11 cellular contexts compared by ENCODE assay signal in genomic region chr13:30125422-30126073, GRCh38.
DNase-seq lines count a peak whose midpoint lies in the region; ATAC-seq and TF ChIP-seq lines count a peak whose summit lies in the region.
"Had no signal": no experiment of that assay in that cellular context is flagged by ENCODE, and none has a peak within 500 bp of the region (broad histone marks: within the 10 kb centered on the region; RNA-seq: fewer than 3 reads in every experiment).

No MANE protein-coding gene starts in this region.

- CTCF ChIA-PET in activated CD4-positive, alpha-beta T cell treated with anti-CD3 and anti-CD28 coated beads, Interleukin-2, amount 10 ng/mL, durations not matched to agents 7 days and 5 days (lab: Charles Lee): interaction anchor here (11.2 kb wide), 1 partner anchor 12 kb away, joined by 97 read pairs; no protein-coding TSS in a partner anchor

- no peaks in the 10 kb centered on the region for H3K27me3 Mint-ChIP-seq in chondrocyte (ENCODE audit: low read depth)
- no peaks in the 10 kb centered on the region for H3K27me3 Mint-ChIP-seq in activated CD4-positive, alpha-beta T cell treated with anti-CD3 and anti-CD28 coated beads, Interleukin-2, amount 10 ng/mL, durations not matched to agents 7 days and 5 days

- peaks cover 21% of the 10 kb centered on the region for H3K4me1 Mint-ChIP-seq in chondrocyte (ENCODE audit: low read depth)
- peaks cover 26% of the 10 kb centered on the region for H3K4me1 Mint-ChIP-seq in activated CD4-positive, alpha-beta T cell treated with anti-CD3 and anti-CD28 coated beads, Interleukin-2, amount 10 ng/mL, durations not matched to agents 7 days and 5 days

- H3K4me3 Mint-ChIP-seq in chondrocyte (ENCODE audit: unreplicated experiment): no peak overlapping the region
- no peak overlapping the region for H3K4me3 Mint-ChIP-seq in activated CD4-positive, alpha-beta T cell treated with anti-CD3 and anti-CD28 coated beads, Interleukin-2, amount 10 ng/mL, durations not matched to agents 7 days and 5 days
- H3K4me3 Mint-ChIP-seq: natural killer cell treated with Interleukin-12 subunit alpha and Interleukin-12 subunit beta and Interleukin-15 and Interleukin-18, amount 100 ng/mL, for 72 hours had no signal

- DNase-seq in AG10803 (ENCODE audit: low read depth): peak; percentile 93
- DNase-seq in NCI-H2107 (lab: John Stamatoyannopoulos, UW): peak; percentile 16
- no peak for DNase-seq in chondrocyte (ENCODE audit: low spot score)
- peak; percentile 47 for DNase-seq in mucosa of gallbladder (ENCODE audit: low spot score)
- DNase-seq in caudate nucleus (lab: John Stamatoyannopoulos, UW): no peak
- DNase-seq in activated CD4-positive, alpha-beta T cell treated with anti-CD3 and anti-CD28 coated beads, Interleukin-2, amount 10 ng/mL, durations not matched to agents 7 days and 5 days: no peak
- DNase-seq: COR-L47 had no signal

- TF ChIP-seq CTCF in AG10803 (conservative IDR thresholded peaks at IDR 0.05; ENCODE audit: low read length): no peak
- TF ChIP-seq CTCF in chondrocyte (IDR thresholded peaks at IDR 0.05): no peak

- no peaks in the 10 kb centered on the region for H3K9me3 Mint-ChIP-seq in chondrocyte (ENCODE audit: low read depth)
- H3K9me3 Mint-ChIP-seq in activated CD4-positive, alpha-beta T cell treated with anti-CD3 and anti-CD28 coated beads, Interleukin-2, amount 10 ng/mL, durations not matched to agents 7 days and 5 days: no peaks in the 10 kb centered on the region
- H3K9me3 Mint-ChIP-seq: natural killer cell treated with Interleukin-12 subunit alpha and Interleukin-12 subunit beta and Interleukin-15 and Interleukin-18, amount 100 ng/mL, for 72 hours had no signal

- no peak overlapping the region for H3K27ac ChIP-seq in caudate nucleus (ENCODE audit: low read depth, low read length)
- H3K27ac ChIP-seq: PC-9 had no signal

- H3K4me3 ChIP-seq in AG10803 (ENCODE audit: low read length): no peak overlapping the region
- H3K4me3 ChIP-seq: PC-9 had no signal

- ATAC-seq in HG03521 (IDR thresholded peaks at IDR 0.05; ENCODE audit: unreplicated experiment) (no peak), HG02763 (IDR thresholded peaks at IDR 0.05; ENCODE audit: unreplicated experiment) (no peak)
- ATAC-seq: natural killer cell treated with Interleukin-12 subunit alpha and Interleukin-12 subunit beta and Interleukin-15 and Interleukin-18, amount 100 ng/mL, for 72 hours had no signal

- POLR2A ChIA-PET in activated CD4-positive, alpha-beta T cell treated with anti-CD3 and anti-CD28 coated beads, Interleukin-2, amount 10 ng/mL, durations not matched to agents 7 days and 5 days (lab: Charles Lee): interaction anchor here (0.7 kb wide), 1 partner anchor 9 kb away, joined by 3 read pairs; no protein-coding TSS in a partner anchor

- H3K36me3 Mint-ChIP-seq in chondrocyte (ENCODE audit: low read depth): no peaks in the 10 kb centered on the region
- no peaks in the 10 kb centered on the region for H3K36me3 Mint-ChIP-seq in activated CD4-positive, alpha-beta T cell treated with anti-CD3 and anti-CD28 coated beads, Interleukin-2, amount 10 ng/mL, durations not matched to agents 7 days and 5 days (ENCODE audit: low read depth)
- H3K36me3 Mint-ChIP-seq: natural killer cell treated with Interleukin-12 subunit alpha and Interleukin-12 subunit beta and Interleukin-15 and Interleukin-18, amount 100 ng/mL, for 72 hours had no signal

- peak overlapping the region; percentile 6 for H3K27ac Mint-ChIP-seq in chondrocyte (ENCODE audit: unreplicated experiment)
- H3K27ac Mint-ChIP-seq in activated CD4-positive, alpha-beta T cell treated with anti-CD3 and anti-CD28 coated beads, Interleukin-2, amount 10 ng/mL, durations not matched to agents 7 days and 5 days: no peak overlapping the region
- H3K27ac Mint-ChIP-seq: natural killer cell treated with Interleukin-12 subunit alpha and Interleukin-12 subunit beta and Interleukin-15 and Interleukin-18, amount 100 ng/mL, for 72 hours had no signal

Comparison
In these comparisons a context has a peak if more than half of its experiments do, and no peak if none do; other contexts are left out.
1. DNase-seq: peak in AG10803 (single experiment), NCI-H2107 (single experiment) and mucosa of gallbladder (single experiment); none in chondrocyte (single experiment), caudate nucleus (0 of 61) and activated CD4-positive, alpha-beta T cell treated with anti-CD3 and anti-CD28 coated beads, Interleukin-2, amount 10 ng/mL, durations not matched to agents 7 days and 5 days (single experiment).